Comparison of ENCODE assay signal across 26 cellular contexts in the genomic region with DNA sequence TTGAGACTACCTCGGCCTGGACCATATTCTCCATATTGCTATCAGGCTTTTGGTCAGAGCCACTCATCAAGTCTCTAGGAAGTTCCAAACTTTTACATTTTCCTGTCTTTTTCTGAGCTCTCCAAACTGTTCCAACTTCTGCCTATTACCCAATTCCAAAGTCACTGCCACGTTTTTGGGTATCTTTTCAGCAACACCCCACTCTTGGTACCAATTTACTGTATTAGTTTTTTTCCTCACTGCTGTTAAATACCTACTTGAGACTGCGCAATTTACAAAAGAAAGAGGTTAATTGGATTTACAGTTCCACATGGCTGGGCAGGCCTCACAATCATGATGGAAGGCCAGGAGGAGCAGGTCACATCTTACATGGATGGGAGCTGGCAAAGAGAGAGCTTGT.
DNase-seq lines count a peak whose midpoint lies in the region; ATAC-seq, FAIRE-seq and TF ChIP-seq lines count a peak whose summit lies in the region.
"Had no signal": no experiment of that assay in that cellular context is flagged by ENCODE, and none has a peak within 500 bp of the region (broad histone marks: within the 10 kb centered on the region; RNA-seq: fewer than 3 reads in every experiment).

No MANE protein-coding gene starts in this region.

- H3F3A ChIP-seq in neural progenitor cell (ENCODE audit: low read depth), result no peaks in the 10 kb centered on the region

- H3K27me3 Mint-ChIP-seq in neural progenitor cell (ENCODE audit: insufficient read depth, low read depth), result peaks cover 9% of the 10 kb centered on the region
- no peaks in the 10 kb centered on the region for H3K27me3 Mint-ChIP-seq in naive thymus-derived CD8-positive, alpha-beta T cell
- H3K27me3 Mint-ChIP-seq: CD4-positive, alpha-beta memory T cell; CD4-positive, CD25-positive, alpha-beta regulatory T cell; CD8-positive, alpha-beta memory T cell had no signal

- H3K79me2 ChIP-seq in K562 (ENCODE audit: control insufficient read depth, insufficient read depth, low read length) (no peaks in the 10 kb centered on the region), neural progenitor cell (ENCODE audit: low read depth) (no peaks in the 10 kb centered on the region)

- no peak for TF ChIP-seq EP300 in K562 (IDR thresholded peaks at IDR 0.05; ENCODE audit: low read length)

- WGBS in HUES64, result 77% methylated on average over 3 of the region's 3 CpGs
- 0% methylated on average over 3 of the region's 3 CpGs for WGBS in K562 (ENCODE audit: insufficient coverage, low coverage, missing lambda C conversion rate)

- H3K9ac ChIP-seq in HUES64 (ENCODE audit: low read depth, low read length) (no peak overlapping the region), K562 (ENCODE audit: insufficient read depth in 1 of 2, low read depth in 2 of 2, low read length in 2 of 2) (no peak overlapping the region), neural progenitor cell (no peak overlapping the region)
- H3K9ac ChIP-seq: BLaER1 had no signal

- no peaks in the 10 kb centered on the region for H3K27me3 ChIP-seq in HUES64 (ENCODE audit: insufficient read depth, low read length)
- no peaks in the 10 kb centered on the region for H3K27me3 ChIP-seq in K562 (ENCODE audit: control insufficient read depth in 2 of 2, insufficient read depth in 2 of 2, low read length in 2 of 2)
- H3K27me3 ChIP-seq in neural progenitor cell, result no peaks in the 10 kb centered on the region
- H3K27me3 ChIP-seq in vagina, result no peaks in the 10 kb centered on the region
- H3K27me3 ChIP-seq: BE2C, BLaER1 had no signal

- TF ChIP-seq POLR2A in K562 (conservative IDR thresholded peaks at IDR 0.05) (no peak), vagina (IDR thresholded peaks at IDR 0.05) (no peak)

- no peaks in the 10 kb centered on the region for H3K9me1 ChIP-seq in K562 (ENCODE audit: control insufficient read depth, insufficient read depth, low read length)

- H3K4me3 ChIP-seq in HUES64 (ENCODE audit: low read length) (0 out of 2 replicates have a peak overlapping the region, but pooled peaks have one; percentile 4), K562 (no peak overlapping the region), neural progenitor cell (no peak overlapping the region), vagina (no peak overlapping the region)
- H3K4me3 ChIP-seq: BLaER1 had no signal

- CTCF ChIA-PET in K562 (lab: Yijun Ruan, JAX; ENCODE audit: low intra/inter-chr PET ratio), result no interaction called here

- H3K36me3 Mint-ChIP-seq in neural progenitor cell, result peaks cover 11% of the 10 kb centered on the region
- H3K36me3 Mint-ChIP-seq in naive thymus-derived CD8-positive, alpha-beta T cell, result no peaks in the 10 kb centered on the region
- H3K36me3 Mint-ChIP-seq: CD14-positive monocyte; CD4-positive, alpha-beta memory T cell; CD4-positive, CD25-positive, alpha-beta regulatory T cell; CD8-positive, alpha-beta memory T cell had no signal

- H2AFZ ChIP-seq in K562 (ENCODE audit: low read depth, low read length), result no peak overlapping the region
- no peak overlapping the region for H2AFZ ChIP-seq in neural progenitor cell (replicated peaks)

- H3K4me3 Mint-ChIP-seq in neural progenitor cell, result peak overlapping the region; percentile 14
- H3K4me3 Mint-ChIP-seq in naive thymus-derived CD8-positive, alpha-beta T cell, result no peak overlapping the region
- H3K4me3 Mint-ChIP-seq: CD14-positive monocyte; CD4-positive, alpha-beta memory T cell; CD4-positive, CD25-positive, alpha-beta regulatory T cell; CD8-positive, alpha-beta memory T cell had no signal

- DNase-seq in K562 (ENCODE audit: extremely low read depth in 1 of 4, low spot score in 3 of 4) (no peak), neural progenitor cell (ENCODE audit: low spot score) (no peak), vagina (ENCODE audit: extremely low spot score in 2 of 2) (no peak), medulla oblongata (ENCODE audit: extremely low spot score) (no peak)
- no peak for DNase-seq in naive thymus-derived CD8-positive, alpha-beta T cell
- DNase-seq: 8988T; ACHN; BE2C; C1 segment of cervical spinal cord; CD4-positive, alpha-beta memory T cell; CD4-positive, CD25-positive, alpha-beta regulatory T cell; CD8-positive, alpha-beta memory T cell; COR-L47; DMS 273 treated with DMSO at 0.1 percent for 48 hours; DMS153; DMS53; DMS79; DND-41; EL; GDM1 had no signal

- H3K4me1 Mint-ChIP-seq in neural progenitor cell, result peaks cover 22% of the 10 kb centered on the region
- H3K4me1 Mint-ChIP-seq in naive thymus-derived CD8-positive, alpha-beta T cell, result no peaks in the 10 kb centered on the region
- H3K4me1 Mint-ChIP-seq: CD14-positive monocyte; CD4-positive, alpha-beta memory T cell; CD4-positive, CD25-positive, alpha-beta regulatory T cell; CD8-positive, alpha-beta memory T cell had no signal

- no TSS peak for BruUV-seq in K562 (replicated peaks; lab: Mats Ljungman, UMichigan)

- no peak overlapping the region for H3K4me2 ChIP-seq in K562 (ENCODE audit: insufficient read depth, low read length)
- H3K4me2 ChIP-seq in neural progenitor cell, result no peak overlapping the region
- H3K4me2 ChIP-seq: BLaER1 had no signal

- H3K27ac Mint-ChIP-seq in neural progenitor cell, result no peak overlapping the region
- H3K27ac Mint-ChIP-seq in naive thymus-derived CD8-positive, alpha-beta T cell, result no peak overlapping the region
- H3K27ac Mint-ChIP-seq: CD14-positive monocyte; CD4-positive, alpha-beta memory T cell; CD4-positive, CD25-positive, alpha-beta regulatory T cell; CD8-positive, alpha-beta memory T cell had no signal

- H3K4me1 ChIP-seq in HUES64 (ENCODE audit: insufficient read depth, low read length), result peaks cover 9% of the 10 kb centered on the region
- no peaks in the 10 kb centered on the region for H3K4me1 ChIP-seq in K562 (replicated peaks in 1 of 2; ENCODE audit: control insufficient read depth in 2 of 2, insufficient read depth in 2 of 2, low read length in 2 of 2)
- peaks cover 7% of the 10 kb centered on the region for H3K4me1 ChIP-seq in neural progenitor cell
- no peaks in the 10 kb centered on the region for H3K4me1 ChIP-seq in vagina
- H3K4me1 ChIP-seq: BE2C, BLaER1 had no signal

- TF ChIP-seq RAD21 in K562 (CRISPR knock-in tag; conservative IDR thresholded peaks at IDR 0.05 in 1 of 2, IDR thresholded peaks at IDR 0.05 in 1 of 2), result no peak

- H3K36me3 ChIP-seq in HUES64 (ENCODE audit: insufficient read depth, low read length) (peaks cover 11% of the 10 kb centered on the region; the same call in 1 of the 2 replicates), K562 (ENCODE audit: control insufficient read depth, insufficient read depth, low read length) (no peaks in the 10 kb centered on the region), neural progenitor cell (no peaks in the 10 kb centered on the region), vagina (no peaks in the 10 kb centered on the region)
- H3K36me3 ChIP-seq: BE2C, BLaER1 had no signal

- TF ChIP-seq CTCF in K562 (IDR thresholded peaks at IDR 0.05 in 2 of 3, conservative IDR thresholded peaks at IDR 0.05 in 1 of 3; ENCODE audit: insufficient read depth in 2 of 3, low read depth in 1 of 3, low read length in 3 of 3), result no peak
- no peak for TF ChIP-seq CTCF in neural progenitor cell (IDR thresholded peaks at IDR 0.05)
- no peak for TF ChIP-seq CTCF in vagina (IDR thresholded peaks at IDR 0.05)

- in situ Hi-C loops in K562 (cut with MboI), result no loop called here

- no peak for FAIRE-seq in K562 (lab: Jason Lieb, UNC)
- FAIRE-seq: A204.1, GM12891, GM19239 had no signal

- no peak for ATAC-seq in K562
- ATAC-seq in naive thymus-derived CD8-positive, alpha-beta T cell, result no peak

- H3K27ac ChIP-seq in HUES64 (ENCODE audit: low read depth, low read length) (no peak overlapping the region), K562 (ENCODE audit: extremely low read depth, low read depth, low read length) (no peak overlapping the region), neural progenitor cell (no peak overlapping the region), vagina (no peak overlapping the region)
- H3K27ac ChIP-seq: BLaER1 had no signal

- intact Hi-C loops in K562 (cut with micrococcal nuclease), result no loop called here
- intact Hi-C loops in vagina (cut with DNase I), result no loop called here

- POLR2A ChIA-PET in K562 (lab: Yijun Ruan, JAX), result no interaction called here
- POLR2A ChIA-PET in naive thymus-derived CD8-positive, alpha-beta T cell (lab: Charles Lee), result no interaction called here

- H4K20me1 ChIP-seq in K562 (replicated peaks; ENCODE audit: control insufficient read depth, insufficient read depth, low read length), result no peaks in the 10 kb centered on the region
- no peaks in the 10 kb centered on the region for H4K20me1 ChIP-seq in neural progenitor cell (ENCODE audit: low read depth)
- H4K20me1 ChIP-seq: BLaER1 had no signal

- peaks cover 41% of the 10 kb centered on the region for H3K9me3 Mint-ChIP-seq in neural progenitor cell
- peaks cover 0 to 26% (median 12%) of the 10 kb centered on the region in 9 donors for H3K9me3 Mint-ChIP-seq in naive thymus-derived CD8-positive, alpha-beta T cell

- H3K9me3 ChIP-seq in HUES64 (ENCODE audit: insufficient read depth, low read depth, low read length) (peaks cover 33% of the 10 kb centered on the region), K562 (replicated peaks; ENCODE audit: control insufficient read depth, insufficient read depth, low read depth, low read length) (no peaks in the 10 kb centered on the region), neural progenitor cell (ENCODE audit: low read depth) (peaks cover 17% of the 10 kb centered on the region), vagina (no peaks in the 10 kb centered on the region)
- H3K9me3 ChIP-seq: BE2C had no signal

TF ChIP-seq in K562, 482 proteins besides CTCF, POLR2A, EP300 and RAD21:
- TF ChIP-seq SAFB2 (IDR thresholded peaks at IDR 0.05; ENCODE audit: borderline replicate concordance, low read depth, low read length, severe bottlenecking), result no peak
- TF ChIP-seq ZNF707 (CRISPR knock-in tag; conservative IDR thresholded peaks at IDR 0.05), result peak; percentile 71; the same call in 1 of the 2 replicates
